ENCODE assay signal across 23 cellular contexts in the genomic region with DNA sequence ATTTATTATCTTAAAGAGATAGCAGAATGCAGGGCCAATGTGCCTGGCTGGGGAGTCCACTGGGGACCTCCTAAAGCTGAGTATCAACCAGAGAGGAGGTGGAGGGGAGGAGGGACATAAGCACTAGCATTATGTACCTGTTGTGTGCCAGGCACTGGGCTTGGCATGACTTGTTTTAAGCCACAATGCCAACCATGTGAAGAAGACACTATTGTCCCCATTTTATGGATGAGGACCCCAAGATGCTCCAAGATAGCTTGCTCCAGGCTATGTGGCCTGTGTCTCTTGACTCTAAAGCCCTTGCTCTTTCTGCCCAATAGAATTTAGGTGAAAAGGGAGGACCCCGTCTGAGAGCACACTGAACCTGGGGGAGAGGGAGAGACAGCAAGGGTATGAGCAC.
A peak's percentile ranks its signal among the peaks of the same experiment; 100 is the strongest.
DNase-seq lines count a peak whose midpoint lies in the region; ATAC-seq and TF ChIP-seq lines count a peak whose summit lies in the region.
"Had no signal": no experiment of that assay in that cellular context is flagged by ENCODE, and none has a peak within 500 bp of the region (broad histone marks: within the 10 kb centered on the region; RNA-seq: fewer than 3 reads in every experiment).

No MANE protein-coding gene starts in this region.

- no peak overlapping the region for H3K4me3 Mint-ChIP-seq in osteocyte (ENCODE audit: unreplicated experiment)
- H3K4me3 Mint-ChIP-seq: CD14-positive monocyte; CD4-positive, alpha-beta T cell; CD8-positive, alpha-beta memory T cell had no signal

- no peaks in the 10 kb centered on the region for H3K27me3 Mint-ChIP-seq in osteocyte (ENCODE audit: unreplicated experiment)
- H3K27me3 Mint-ChIP-seq: CD4-positive, alpha-beta T cell had no signal

- TF ChIP-seq POLR2A in esophagus muscularis mucosa (IDR thresholded peaks at IDR 0.05; ENCODE audit: low read depth) = no peak

- no peak overlapping the region for H3K4me3 ChIP-seq in right atrium auricular region
- H3K4me3 ChIP-seq in esophagus muscularis mucosa = no peak overlapping the region
- H3K4me3 ChIP-seq: A549; BLaER1 treated with 17β-estradiol and CSF1 and Interleukin-3, amounts not matched to agents 10 nM and 100 nM; GM12878 had no signal

- ATAC-seq in left ventricle myocardium superior = no peak
- no peak for ATAC-seq in GM21723 (IDR thresholded peaks at IDR 0.05; ENCODE audit: unreplicated experiment)
- no peak for ATAC-seq in GM18858 (IDR thresholded peaks at IDR 0.05; ENCODE audit: unreplicated experiment)
- ATAC-seq in HG02884 (IDR thresholded peaks at IDR 0.05; ENCODE audit: unreplicated experiment) = no peak
- ATAC-seq: A549, GM12878 had no signal

- WGBS in esophagus muscularis mucosa = 75% methylated on average over 1 of the region's 1 CpG

- H3K4me1 ChIP-seq in right atrium auricular region (no peaks in the 10 kb centered on the region), esophagus muscularis mucosa (no peaks in the 10 kb centered on the region)
- H3K4me1 ChIP-seq: A549, BE2C had no signal

- intact Hi-C loops in left ventricle myocardium superior (cut with micrococcal nuclease) = no loop called here
- intact Hi-C loops in esophagus muscularis mucosa (cut with DNase I) = no loop called here

- H3K4me1 Mint-ChIP-seq in osteocyte (ENCODE audit: unreplicated experiment) = peaks cover 39% of the 10 kb centered on the region
- H3K4me1 Mint-ChIP-seq: CD14-positive monocyte; CD8-positive, alpha-beta memory T cell had no signal

- no peaks in the 10 kb centered on the region for H3K36me3 Mint-ChIP-seq in osteocyte (ENCODE audit: unreplicated experiment)
- H3K36me3 Mint-ChIP-seq: CD14-positive monocyte; CD8-positive, alpha-beta memory T cell had no signal

- no peak for TF ChIP-seq EP300 in esophagus muscularis mucosa (IDR thresholded peaks at IDR 0.05)

- H3K36me3 ChIP-seq in right atrium auricular region (no peaks in the 10 kb centered on the region), esophagus muscularis mucosa (no peaks in the 10 kb centered on the region)
- H3K36me3 ChIP-seq: BE2C; BLaER1 treated with 17β-estradiol and CSF1 and Interleukin-3, amounts not matched to agents 10 nM and 100 nM had no signal

- H3K27ac ChIP-seq in right atrium auricular region (no peak overlapping the region), esophagus muscularis mucosa (replicated peaks in 1 of 4) (no peak overlapping the region)
- H3K27ac ChIP-seq: A549; BLaER1 treated with 17β-estradiol and CSF1 and Interleukin-3, amounts not matched to agents 10 nM and 100 nM had no signal

- H3K9me3 ChIP-seq in right atrium auricular region (peaks cover 0 to 8% of the 10 kb centered on the region in 2 donors), esophagus muscularis mucosa (no peaks in the 10 kb centered on the region)
- H3K9me3 ChIP-seq: A549; BE2C; BLaER1 treated with 17β-estradiol and CSF1 and Interleukin-3, amounts not matched to agents 10 nM and 100 nM had no signal

- H3K27me3 ChIP-seq in right atrium auricular region (no peaks in the 10 kb centered on the region), esophagus muscularis mucosa (peaks cover 0 to 12% (median 0%) of the 10 kb centered on the region in 4 donors)
- H3K27me3 ChIP-seq: BE2C; BLaER1 treated with 17β-estradiol and CSF1 and Interleukin-3, amounts not matched to agents 10 nM and 100 nM had no signal

- no peak overlapping the region for H3K27ac Mint-ChIP-seq in osteocyte (ENCODE audit: unreplicated experiment)
- H3K27ac Mint-ChIP-seq: CD14-positive monocyte; CD4-positive, alpha-beta T cell had no signal

- no peaks in the 10 kb centered on the region for H3K9me3 Mint-ChIP-seq in osteocyte (ENCODE audit: unreplicated experiment)
- H3K9me3 Mint-ChIP-seq: CD14-positive monocyte; CD4-positive, alpha-beta T cell; CD8-positive, alpha-beta memory T cell had no signal

- no peak for TF ChIP-seq CTCF in right atrium auricular region (IDR thresholded peaks at IDR 0.05)
- no peak for TF ChIP-seq CTCF in esophagus muscularis mucosa (IDR thresholded peaks at IDR 0.05)
- no peak for TF ChIP-seq CTCF in osteocyte (IDR thresholded peaks at IDR 0.05)

- DNase-seq in right atrium auricular region (ENCODE audit: low spot score) (peak; percentile 36), left ventricle myocardium superior (no peak), esophagus muscularis mucosa (ENCODE audit: extremely low spot score) (peak; percentile 55), osteocyte (ENCODE audit: extremely low spot score, unreplicated experiment) (peak; percentile 49)
- DNase-seq: 8988T; ACHN; AML-193; BE2C; CD4-positive, alpha-beta T cell; CD8-positive, alpha-beta memory T cell; DMS 273 treated with DMSO at 0.1 percent for 48 hours; DMS79; EL; GDM1; H7; HCEC 1CT had no signal
